Comparison of ENCODE assay signal across 15 cellular contexts in genomic region chr10:105328441-105328840, GRCh38.
"Had no signal": no experiment of that assay in that cellular context is flagged by ENCODE, and none has a peak within 500 bp of the region (broad histone marks: within the 10 kb centered on the region; RNA-seq: fewer than 3 reads in every experiment).

No MANE protein-coding gene starts in this region.

- H3K36me3 Mint-ChIP-seq: activated naive CD4-positive, alpha-beta T cell treated with anti-CD3 and anti-CD28 coated beads, Interleukin-2, amount 50 U/mL, for 24 hours; memory B cell; stimulated activated naive B cell treated with anti-CD40 and anti-IgM and Interleukin-4, amounts not matched to agents 10 μg/mL and 1 μg/mL and 100 μg/mL, for 72 hours; WTC11 had no signal

- H3K27ac Mint-ChIP-seq: activated CD8-positive, alpha-beta T cell treated with anti-CD3 and anti-CD28 coated beads for 36 hours; activated naive CD4-positive, alpha-beta T cell treated with anti-CD3 and anti-CD28 coated beads, Interleukin-2, amount 50 U/mL, for 24 hours; memory B cell; natural killer cell; stimulated activated naive B cell treated with anti-CD40 and anti-IgM and Interleukin-4, amounts not matched to agents 10 μg/mL and 1 μg/mL and 100 μg/mL, for 72 hours; T-helper 17 cell; WTC11 had no signal

- H3K9me3 Mint-ChIP-seq: activated CD8-positive, alpha-beta T cell treated with anti-CD3 and anti-CD28 coated beads for 36 hours; activated naive CD4-positive, alpha-beta T cell treated with anti-CD3 and anti-CD28 coated beads, Interleukin-2, amount 50 U/mL, for 24 hours; WTC11 had no signal

- H3K27me3 Mint-ChIP-seq: memory B cell; stimulated activated naive B cell treated with anti-CD40 and anti-IgM and Interleukin-4, amounts not matched to agents 10 μg/mL and 1 μg/mL and 100 μg/mL, for 72 hours; T-helper 17 cell had no signal

- H3K4me3 Mint-ChIP-seq: activated CD8-positive, alpha-beta T cell treated with anti-CD3 and anti-CD28 coated beads for 36 hours; activated naive CD4-positive, alpha-beta T cell treated with anti-CD3 and anti-CD28 coated beads, Interleukin-2, amount 50 U/mL, for 24 hours; memory B cell; natural killer cell; stimulated activated naive B cell treated with anti-CD40 and anti-IgM and Interleukin-4, amounts not matched to agents 10 μg/mL and 1 μg/mL and 100 μg/mL, for 72 hours; T-helper 17 cell; WTC11 had no signal

- ATAC-seq: activated CD8-positive, alpha-beta T cell treated with anti-CD3 and anti-CD28 coated beads for 36 hours; gastroesophageal sphincter; left lung; natural killer cell; stimulated activated naive B cell treated with anti-CD40 and anti-IgM and Interleukin-4, amounts not matched to agents 10 μg/mL and 1 μg/mL and 100 μg/mL, for 72 hours; T-helper 17 cell; WTC11 had no signal

- H3K4me1 Mint-ChIP-seq: activated naive CD4-positive, alpha-beta T cell treated with anti-CD3 and anti-CD28 coated beads, Interleukin-2, amount 50 U/mL, for 24 hours; memory B cell; natural killer cell; stimulated activated naive B cell treated with anti-CD40 and anti-IgM and Interleukin-4, amounts not matched to agents 10 μg/mL and 1 μg/mL and 100 μg/mL, for 72 hours; T-helper 17 cell; WTC11 had no signal

- DNase-seq: activated CD4-positive, alpha-beta T cell treated with anti-CD3 and anti-CD28 coated beads for 48 hours; activated CD8-positive, alpha-beta T cell treated with anti-CD3 and anti-CD28 coated beads for 36 hours; activated effector memory CD4-positive, alpha-beta T cell treated with anti-CD3 and anti-CD28 coated beads, Interleukin-2, amount 50 U/mL, for 16 hours; activated T-cell treated with anti-CD3 and anti-CD28 coated beads, Interleukin-2, amount 50 U/mL, for 48 hours; dermis blood vessel endothelial cell; left lung; natural killer cell; retina; stimulated activated CD4-positive, alpha-beta T cell treated with anti-CD3 and anti-CD28 coated beads, Interleukin-2, amount 100 ng/mL, for 48 hours; stimulated activated naive B cell treated with anti-CD40 and anti-IgM and Interleukin-4, amounts not matched to agents 10 μg/mL and 1 μg/mL and 100 μg/mL, for 72 hours; T-helper 17 cell had no signal
